Comparison of ENCODE assay signal across 1 cellular context in genomic region chr3:186648851-186649250, GRCh38.
TF ChIP-seq lines count a peak whose summit lies in the region.

No MANE protein-coding gene starts in this region.

TF ChIP-seq in GM23338, 12 proteins besides CTCF, POLR2A, EP300 and RAD21 (continued from another document):
- TF ChIP-seq ZNF462 (CRISPR knock-in tag; IDR thresholded peaks at IDR 0.05) (no peak), ZNF114 (CRISPR knock-in tag; IDR thresholded peaks at IDR 0.05) (no peak), ZNF331 (CRISPR knock-in tag; IDR thresholded peaks at IDR 0.05; ENCODE audit: low read depth) (no peak), EZH2phosphoT487 (IDR thresholded peaks at IDR 0.05; ENCODE audit: unreplicated experiment) (no peak), STAT1 (IDR thresholded peaks at IDR 0.05; ENCODE audit: unreplicated experiment) (no peak), ETS1 (IDR thresholded peaks at IDR 0.05) (no peak), POLR2AphosphoS5 (IDR thresholded peaks at IDR 0.05; ENCODE audit: low read depth) (no peak), EZH2 (IDR thresholded peaks at IDR 0.05; ENCODE audit: low read depth, unreplicated experiment) (no peak), JUNB (IDR thresholded peaks at IDR 0.05; ENCODE audit: unreplicated experiment) (no peak), REST (IDR thresholded peaks at IDR 0.05; ENCODE audit: unreplicated experiment) (no peak)
